ENCODE assay signal across 8 cellular contexts in genomic region chr18:76620326-76620813, GRCh38.
DNase-seq lines count a peak whose midpoint lies in the region; ATAC-seq, FAIRE-seq and TF ChIP-seq lines count a peak whose summit lies in the region.

No MANE protein-coding gene starts in this region.

- no peaks in the 10 kb centered on the region for H3K9me3 ChIP-seq in CD8-positive, alpha-beta T cell (ENCODE audit: low read length)
- H3K9me3 ChIP-seq in keratinocyte (ENCODE audit: control insufficient read depth, low read depth, low read length) (no peaks in the 10 kb centered on the region), smooth muscle cell (replicated peaks; ENCODE audit: low read depth) (no peaks in the 10 kb centered on the region)

- CTCF ChIA-PET in CD8-positive, alpha-beta T cell (lab: Charles Lee) = interaction anchor here (2.4 kb wide), 1 partner anchor 221 kb away, joined by 10 read pairs; no protein-coding TSS in a partner anchor

- H3F3A ChIP-seq in smooth muscle cell (ENCODE audit: low read depth) = peaks cover 6% of the 10 kb centered on the region

- no peak for ATAC-seq in CD8-positive, alpha-beta T cell
- peak; percentile 88 for ATAC-seq in GM19463 (IDR thresholded peaks at IDR 0.05; ENCODE audit: unreplicated experiment)

- H3K27me3 ChIP-seq in CD8-positive, alpha-beta T cell (ENCODE audit: insufficient read depth, low read length) = no peaks in the 10 kb centered on the region
- no peaks in the 10 kb centered on the region for H3K27me3 ChIP-seq in keratinocyte (ENCODE audit: control insufficient read depth, extremely low read depth, insufficient read depth, low read length)
- H3K27me3 ChIP-seq in smooth muscle cell (ENCODE audit: low read depth) = no peaks in the 10 kb centered on the region

- no peaks in the 10 kb centered on the region for H3K36me3 ChIP-seq in CD8-positive, alpha-beta T cell (ENCODE audit: insufficient read depth, low read length)
- no peaks in the 10 kb centered on the region for H3K36me3 ChIP-seq in keratinocyte (ENCODE audit: control insufficient read depth in 2 of 2, extremely low read depth in 1 of 2, insufficient read depth in 2 of 2, low read length in 2 of 2)
- no peaks in the 10 kb centered on the region for H3K36me3 ChIP-seq in smooth muscle cell (ENCODE audit: low read depth)

- 3% methylated on average over 21 of the region's 23 CpGs for WGBS in smooth muscle cell (ENCODE audit: low lambda C conversion rate)

- DNase-seq in CD8-positive, alpha-beta T cell = peak in 4 of 7 experiments; percentile 1 to 57 (median 24)
- DNase-seq in HK-2 (ENCODE audit: unreplicated experiment) = peak; percentile 18
- peak; percentile 81 for DNase-seq in SKM-1 (lab: John Stamatoyannopoulos, UW; ENCODE audit: unreplicated experiment)
- DNase-seq in chondrocyte (ENCODE audit: low spot score) = no peak
- no peak for DNase-seq in keratinocyte (ENCODE audit: low read depth, low spot score)
- peak; percentile 62 for DNase-seq in smooth muscle cell (lab: John Stamatoyannopoulos, UW; ENCODE audit: unreplicated experiment)
- DNase-seq in NCI-H2029 (lab: John Stamatoyannopoulos, UW) = no peak

- peak overlapping the region; percentile 53 for H3K4me3 Mint-ChIP-seq in CD8-positive, alpha-beta T cell
- peak overlapping the region; percentile 69 for H3K4me3 Mint-ChIP-seq in chondrocyte (ENCODE audit: unreplicated experiment)

- H3K9ac ChIP-seq in keratinocyte (ENCODE audit: control insufficient read depth, extremely low read depth, insufficient read depth, low read length) (peak overlapping the region; percentile 65), smooth muscle cell (ENCODE audit: low read depth) (peak overlapping the region; percentile 42)

- no peaks in the 10 kb centered on the region for H3K36me3 Mint-ChIP-seq in CD8-positive, alpha-beta T cell
- H3K36me3 Mint-ChIP-seq in chondrocyte (ENCODE audit: low read depth) = no peaks in the 10 kb centered on the region

- no peaks in the 10 kb centered on the region for H3K9me1 ChIP-seq in keratinocyte (ENCODE audit: control insufficient read depth, extremely low read depth, insufficient read depth, low read length)

- no peak for TF ChIP-seq CTCF in CD8-positive, alpha-beta T cell (IDR thresholded peaks at IDR 0.05)
- TF ChIP-seq CTCF in chondrocyte (IDR thresholded peaks at IDR 0.05) (peak; percentile 84), keratinocyte (optimal IDR thresholded peaks at IDR 0.05 in 1 of 3, IDR thresholded peaks at IDR 0.05 in 1 of 3, conservative IDR thresholded peaks at IDR 0.05 in 1 of 3; ENCODE audit: extremely low read depth in 1 of 3, insufficient read depth in 2 of 3, low read length in 3 of 3) (peak; percentile 29 to 75 (median 64)), smooth muscle cell (IDR thresholded peaks at IDR 0.05; ENCODE audit: borderline replicate concordance, insufficient read depth, poor library complexity, severe bottlenecking) (peak; percentile 56)

- no peaks in the 10 kb centered on the region for H4K20me1 ChIP-seq in keratinocyte (ENCODE audit: control insufficient read depth, extremely low read depth, insufficient read depth, low read length)
- no peaks in the 10 kb centered on the region for H4K20me1 ChIP-seq in smooth muscle cell (ENCODE audit: low read depth)

- dilution Hi-C loops in keratinocyte (cut with MboI; ENCODE audit: extremely low pct_ligation_motif_present, low sequenced_read_pairs) = no loop called here

- intact Hi-C loops in CD8-positive, alpha-beta T cell (cut with DNase I, micrococcal nuclease) = loop anchor here in 1 of 2 experiments (5.0 kb wide), 1 partner anchor 223 kb away; no protein-coding TSS in a partner anchor

- H3K27ac ChIP-seq in CD8-positive, alpha-beta T cell (ENCODE audit: low read depth, low read length) = no peak overlapping the region
- H3K27ac ChIP-seq in keratinocyte (ENCODE audit: control insufficient read depth, insufficient read depth, low read length) = peak overlapping the region; percentile 57
- peak overlapping the region; percentile 37 for H3K27ac ChIP-seq in smooth muscle cell (ENCODE audit: low read depth)

- no peak overlapping the region for H3K27ac Mint-ChIP-seq in CD8-positive, alpha-beta T cell
- H3K27ac Mint-ChIP-seq in chondrocyte (ENCODE audit: unreplicated experiment) = peak overlapping the region; percentile 45

- H3K9me3 Mint-ChIP-seq in CD8-positive, alpha-beta T cell = no peaks in the 10 kb centered on the region
- no peaks in the 10 kb centered on the region for H3K9me3 Mint-ChIP-seq in chondrocyte (ENCODE audit: low read depth)

- POLR2A ChIA-PET in CD8-positive, alpha-beta T cell (lab: Charles Lee) = no interaction called here

- FAIRE-seq in keratinocyte (lab: Jason Lieb, UNC) = peak; percentile 62

- no peak overlapping the region for H3K4me3 ChIP-seq in CD8-positive, alpha-beta T cell (ENCODE audit: low read depth, low read length)
- peak overlapping the region in 1 of 3 experiments; percentile 49 for H3K4me3 ChIP-seq in keratinocyte (ENCODE audit: control insufficient read depth in 2 of 3, extremely low read depth in 1 of 3, insufficient read depth in 2 of 3, low read depth in 1 of 3, low read length in 3 of 3)
- peak overlapping the region; percentile 52 for H3K4me3 ChIP-seq in smooth muscle cell

- H3K4me1 Mint-ChIP-seq in CD8-positive, alpha-beta T cell (ENCODE audit: low read depth) = peaks cover 10% of the 10 kb centered on the region
- H3K4me1 Mint-ChIP-seq in chondrocyte (ENCODE audit: low read depth) = peaks cover 29% of the 10 kb centered on the region

- H3K4me2 ChIP-seq in keratinocyte (ENCODE audit: control insufficient read depth, extremely low read depth, insufficient read depth, low read depth, low read length) (peak overlapping the region; percentile 87), smooth muscle cell (peak overlapping the region; percentile 94)

- H3K4me1 ChIP-seq in CD8-positive, alpha-beta T cell (ENCODE audit: insufficient read depth, low read length) = peaks cover 5% of the 10 kb centered on the region
- peaks cover 26% of the 10 kb centered on the region for H3K4me1 ChIP-seq in keratinocyte (ENCODE audit: control insufficient read depth, extremely low read depth, insufficient read depth, low read length)
- peaks cover 37% of the 10 kb centered on the region for H3K4me1 ChIP-seq in smooth muscle cell (ENCODE audit: low read depth)

- peaks cover 38% of the 10 kb centered on the region for H3K27me3 Mint-ChIP-seq in CD8-positive, alpha-beta T cell (ENCODE audit: low read depth)
- peaks cover 2% of the 10 kb centered on the region for H3K27me3 Mint-ChIP-seq in chondrocyte (ENCODE audit: low read depth)

- H3K79me2 ChIP-seq in keratinocyte (ENCODE audit: control insufficient read depth, insufficient read depth, low read length) = no peaks in the 10 kb centered on the region
- H3K79me2 ChIP-seq in smooth muscle cell (ENCODE audit: low read depth) = no peaks in the 10 kb centered on the region

- peak overlapping the region; percentile 83 for H2AFZ ChIP-seq in keratinocyte (ENCODE audit: control insufficient read depth, low read length)
- H2AFZ ChIP-seq in smooth muscle cell (ENCODE audit: low read depth) = peak overlapping the region; percentile 98

Comparison
In these comparisons a context has a peak if more than half of its experiments do, and no peak if none do; other contexts are left out.
1. DNase-seq: peak in CD8-positive, alpha-beta T cell (4 of 7), HK-2 (single experiment), SKM-1 (single experiment) and smooth muscle cell (single experiment); none in chondrocyte (single experiment), keratinocyte (single experiment) and NCI-H2029 (single experiment).